In the genomic region with DNA sequence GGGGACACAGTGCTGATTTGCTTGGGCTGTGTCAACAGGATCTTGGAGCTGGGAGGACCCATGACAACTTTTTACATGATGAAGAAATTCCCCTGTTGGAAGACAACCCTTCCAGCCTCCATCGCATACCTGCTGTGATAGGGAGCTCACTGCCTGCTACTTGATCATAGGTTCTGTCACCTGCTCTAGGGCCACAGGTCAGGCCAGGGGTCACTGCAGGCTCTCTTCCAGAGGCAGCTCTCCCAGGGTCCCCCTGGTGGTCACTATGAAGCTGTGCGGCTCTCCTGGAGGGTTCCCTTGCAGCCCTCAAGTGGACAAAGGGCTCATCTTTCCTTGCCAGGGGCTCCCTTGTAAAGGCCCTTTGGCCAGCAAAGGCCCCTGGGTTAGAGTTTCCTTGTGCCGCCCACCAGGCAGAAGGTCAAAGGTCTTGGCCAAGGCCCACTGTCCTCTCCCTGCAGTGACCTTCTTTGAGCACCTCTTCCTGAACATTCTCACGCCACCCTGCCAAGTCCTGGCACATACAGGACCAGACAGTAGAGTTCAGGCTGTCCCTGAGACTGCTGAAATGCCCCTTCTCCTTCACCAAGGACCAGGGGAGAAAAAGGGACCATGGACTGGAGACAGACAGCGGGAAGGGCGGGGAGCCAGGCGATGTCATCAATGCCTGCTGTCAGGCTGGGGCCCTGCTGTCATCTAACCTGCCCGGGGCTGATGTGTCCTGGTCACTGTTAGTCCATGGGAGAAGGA, we compare ENCODE assay signal across 9 cellular contexts.
DNase-seq lines count a peak whose midpoint lies in the region; ATAC-seq and TF ChIP-seq lines count a peak whose summit lies in the region.
"Had no signal": no experiment of that assay in that cellular context is flagged by ENCODE, and none has a peak within 500 bp of the region (broad histone marks: within the 10 kb centered on the region; RNA-seq: fewer than 3 reads in every experiment).

No MANE protein-coding gene starts in this region.

- H3K4me1 Mint-ChIP-seq in activated CD4-positive, alpha-beta memory T cell treated with anti-CD3 and anti-CD28 coated beads, Interleukin-2, amount 10 ng/mL, durations not matched to agents 7 days and 5 days = no peaks in the 10 kb centered on the region

- TF ChIP-seq CTCF in GM10248 (IDR thresholded peaks at IDR 0.05; ENCODE audit: control extremely low read depth, extremely low read depth, low read depth, missing control alignments) = peak; percentile 49

- H3K36me3 Mint-ChIP-seq in activated CD4-positive, alpha-beta memory T cell treated with anti-CD3 and anti-CD28 coated beads, Interleukin-2, amount 10 ng/mL, durations not matched to agents 7 days and 5 days (ENCODE audit: low read depth) = no peaks in the 10 kb centered on the region

- intact Hi-C loops in left ventricle myocardium superior (cut with micrococcal nuclease) = no loop called here

- POLR2A ChIA-PET in GM10248 (lab: Yijun Ruan, JAX) = no interaction called here
- POLR2A ChIA-PET in activated CD4-positive, alpha-beta memory T cell treated with anti-CD3 and anti-CD28 coated beads, Interleukin-2, amount 10 ng/mL, durations not matched to agents 7 days and 5 days (lab: Charles Lee) = no interaction called here

- CTCF ChIA-PET in GM10248 (lab: Yijun Ruan, JAX) = interaction anchor here (0.8 to 4.8 kb wide), 10 partner anchors 7 to 258 kb away, joined by 3 to 38 read pairs (median 3); no protein-coding TSS in a partner anchor
- CTCF ChIA-PET in activated CD4-positive, alpha-beta memory T cell treated with anti-CD3 and anti-CD28 coated beads, Interleukin-2, amount 10 ng/mL, durations not matched to agents 7 days and 5 days (lab: Charles Lee) = interaction anchor here (1.0 to 1.9 kb wide), 5 partner anchors 14 to 499 kb away, joined by 3 to 10 read pairs (median 5); no protein-coding TSS in a partner anchor

- H3K9me3 Mint-ChIP-seq in activated CD4-positive, alpha-beta memory T cell treated with anti-CD3 and anti-CD28 coated beads, Interleukin-2, amount 10 ng/mL, durations not matched to agents 7 days and 5 days = no peaks in the 10 kb centered on the region
- H3K9me3 Mint-ChIP-seq: dendritic cell treated with granulocyte-macrophage colony-stimulating factor and Interleukin-4, amounts not matched to agents 40 ng/mL and 50 ng/mL, for 4 days had no signal

- ATAC-seq in left ventricle myocardium superior = peak; percentile 62
- ATAC-seq in GM21825 (IDR thresholded peaks at IDR 0.05; ENCODE audit: unreplicated experiment) = no peak

- peak; percentile 47 for DNase-seq in A172 (ENCODE audit: low spot score)
- peak; percentile 59 for DNase-seq in GM10248 (ENCODE audit: extremely low spot score)
- DNase-seq in HuH-7.5 (ENCODE audit: low spot score) = peak; percentile 79
- peak; percentile 18 for DNase-seq in activated CD4-positive, alpha-beta memory T cell treated with anti-CD3 and anti-CD28 coated beads, Interleukin-2, amount 10 ng/mL, durations not matched to agents 7 days and 5 days
- peak; percentile 52 for DNase-seq in left ventricle myocardium superior
- DNase-seq in stimulated activated CD8-positive, alpha-beta memory T cell treated with anti-CD3 and anti-CD28 coated beads, Interleukin-4, amount 100 ng/mL, for 48 hours = peak; percentile 50
- DNase-seq in NCI-H2029 treated with DMSO at 0.1 percent for 48 hours (lab: John Stamatoyannopoulos, UW) = no peak

- H3K27me3 Mint-ChIP-seq in activated CD4-positive, alpha-beta memory T cell treated with anti-CD3 and anti-CD28 coated beads, Interleukin-2, amount 10 ng/mL, durations not matched to agents 7 days and 5 days = no peaks in the 10 kb centered on the region
- H3K27me3 Mint-ChIP-seq: dendritic cell treated with granulocyte-macrophage colony-stimulating factor and Interleukin-4, amounts not matched to agents 40 ng/mL and 50 ng/mL, for 4 days had no signal

- H3K4me3 Mint-ChIP-seq in activated CD4-positive, alpha-beta memory T cell treated with anti-CD3 and anti-CD28 coated beads, Interleukin-2, amount 10 ng/mL, durations not matched to agents 7 days and 5 days = no peak overlapping the region
- H3K4me3 Mint-ChIP-seq: dendritic cell treated with granulocyte-macrophage colony-stimulating factor and Interleukin-4, amounts not matched to agents 40 ng/mL and 50 ng/mL, for 4 days had no signal

- H3K27ac Mint-ChIP-seq in activated CD4-positive, alpha-beta memory T cell treated with anti-CD3 and anti-CD28 coated beads, Interleukin-2, amount 10 ng/mL, durations not matched to agents 7 days and 5 days = no peak overlapping the region
- H3K27ac Mint-ChIP-seq: dendritic cell treated with granulocyte-macrophage colony-stimulating factor and Interleukin-4, amounts not matched to agents 40 ng/mL and 50 ng/mL, for 4 days had no signal
